In the genomic region with DNA sequence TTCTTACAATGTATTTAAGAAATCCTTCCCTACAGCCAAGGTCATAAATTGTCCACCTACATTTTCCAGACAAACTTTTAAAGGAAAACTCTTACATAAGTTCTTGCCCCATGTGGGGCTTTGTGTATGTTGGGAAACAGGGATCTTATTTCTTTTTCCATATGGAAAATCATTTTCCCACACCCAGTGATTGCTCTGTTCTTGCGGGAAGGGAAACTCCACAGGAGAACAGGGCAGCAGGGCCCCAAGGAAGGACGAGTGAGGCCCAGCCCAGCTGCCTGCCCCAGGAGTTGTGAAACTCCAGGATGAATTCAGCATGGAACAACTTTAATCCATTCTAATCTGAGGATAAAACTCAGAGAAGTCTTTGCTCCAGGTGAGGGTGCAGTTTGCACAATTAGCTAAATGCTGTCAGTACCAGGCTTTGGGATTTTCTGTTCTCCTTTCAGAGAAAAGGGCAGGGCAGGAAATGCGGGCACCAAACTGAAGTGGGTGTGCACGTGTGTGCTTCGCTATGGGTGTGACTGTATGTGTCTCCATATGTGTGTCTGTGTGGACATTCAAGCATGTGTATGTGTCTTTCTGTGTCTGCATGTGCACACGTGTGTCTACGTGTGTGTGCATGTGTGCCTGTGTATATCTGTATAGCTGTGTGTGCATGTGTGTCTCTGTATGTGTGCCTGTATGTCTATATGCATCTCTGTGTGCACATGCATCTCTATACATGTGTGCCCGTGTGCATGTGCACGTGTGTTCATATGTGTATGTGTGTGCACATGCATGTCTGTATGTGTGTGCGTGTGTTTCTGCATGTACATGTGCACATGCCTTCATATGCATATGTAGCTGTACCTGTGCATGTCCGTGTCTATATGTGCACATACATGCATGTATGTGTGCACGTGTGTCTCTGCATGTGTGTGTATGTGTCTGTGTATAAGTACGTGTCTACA, we compare ENCODE assay signal across 9 cellular contexts.
A peak's percentile ranks its signal among the peaks of the same experiment; 100 is the strongest.
DNase-seq lines count a peak whose midpoint lies in the region; ATAC-seq and TF ChIP-seq lines count a peak whose summit lies in the region.
"Had no signal": no experiment of that assay in that cellular context is flagged by ENCODE, and none has a peak within 500 bp of the region (broad histone marks: within the 10 kb centered on the region; RNA-seq: fewer than 3 reads in every experiment).

No MANE protein-coding gene starts in this region.

- TF ChIP-seq CTCF in cardiac fibroblast (IDR thresholded peaks at IDR 0.05; ENCODE audit: low read depth, low read length) (no peak), mucosa of descending colon (IDR thresholded peaks at IDR 0.05) (no peak)

- H3K27ac ChIP-seq in ACC112 (ENCODE audit: low read depth, low read length): peak overlapping the region; percentile 86
- peak overlapping the region; percentile 52 for H3K27ac ChIP-seq in HUES48 (ENCODE audit: low read depth, low read length)

- no peaks in the 10 kb centered on the region for H3K9me3 ChIP-seq in HUES48 (ENCODE audit: control insufficient read depth, insufficient read depth, low read length)
- no peaks in the 10 kb centered on the region for H3K9me3 ChIP-seq in mucosa of descending colon

- DNase-seq in cardiac fibroblast (ENCODE audit: low read depth in 2 of 2) (peak; percentile 65 to 82), mucosa of descending colon (peak in 1 of 3 donors; percentile 35), OCI-M2 (lab: John Stamatoyannopoulos, UW; ENCODE audit: unreplicated experiment) (no peak), NK-92 (lab: John Stamatoyannopoulos, UW; ENCODE audit: unreplicated experiment) (no peak), globus pallidus (ENCODE audit: low spot score) (no peak)
- DNase-seq: foreskin melanocyte had no signal

- no peaks in the 10 kb centered on the region for H3K36me3 ChIP-seq in ACC112 (ENCODE audit: insufficient read depth, low read length)
- H3K36me3 ChIP-seq in HUES48 (ENCODE audit: control insufficient read depth, insufficient read depth, low read length): no peaks in the 10 kb centered on the region
- no peaks in the 10 kb centered on the region for H3K36me3 ChIP-seq in mucosa of descending colon (ENCODE audit: low read depth)

- peak; percentile 42 for ATAC-seq in mucosa of descending colon
- no peak for ATAC-seq in HG03342 (IDR thresholded peaks at IDR 0.05; ENCODE audit: unreplicated experiment)

- no peak overlapping the region for H3K9ac ChIP-seq in HUES48 (ENCODE audit: low read depth, low read length)

- H3K4me3 ChIP-seq in ACC112 (ENCODE audit: low read depth, low read length) (peak overlapping the region; percentile 31; the same call in 1 of the 2 replicates), HUES48 (ENCODE audit: low read depth, low read length) (no peak overlapping the region), cardiac fibroblast (replicated peaks in 1 of 2; ENCODE audit: low read depth in 2 of 2, low read length in 2 of 2) (no peak overlapping the region), mucosa of descending colon (no peak overlapping the region)

- H3K27me3 ChIP-seq in ACC112 (ENCODE audit: insufficient read depth, low read length) (no peaks in the 10 kb centered on the region), HUES48 (ENCODE audit: control insufficient read depth, insufficient read depth, low read length) (no peaks in the 10 kb centered on the region)

- intact Hi-C loops in mucosa of descending colon (cut with DNase I, micrococcal nuclease): no loop called here

- H3K4me1 ChIP-seq in ACC112 (ENCODE audit: control insufficient read depth, insufficient read depth, low read length, unreplicated experiment) (peaks cover 52% of the 10 kb centered on the region), HUES48 (ENCODE audit: control insufficient read depth, insufficient read depth, low read length) (peaks cover 42% of the 10 kb centered on the region), mucosa of descending colon (ENCODE audit: low read depth) (peaks cover 15% of the 10 kb centered on the region)

- no peak overlapping the region for H2AFZ ChIP-seq in ACC112 (ENCODE audit: low read length, unreplicated experiment)

- no peaks in the 10 kb centered on the region for H3K79me2 ChIP-seq in ACC112 (ENCODE audit: control insufficient read depth, insufficient read depth, low read length, unreplicated experiment)

Comparison
In these comparisons a context has a peak if more than half of its experiments do, and no peak if none do; other contexts are left out.
1. DNase-seq: peak in cardiac fibroblast (2 of 2); none in OCI-M2 (single experiment), NK-92 (single experiment) and globus pallidus (single experiment).